In genomic region chr22:21591695-21592094, GRCh38 we compare ENCODE assay signal across 12 cellular contexts. TPM values are rescaled to one million over a fixed set of nuclear protein-coding genes. Genes with fewer than 3 reads are reported as not detected.
A peak's percentile ranks its signal among the peaks of the same experiment; 100 is the strongest.
DNase-seq lines count a peak whose midpoint lies in the region; ATAC-seq and TF ChIP-seq lines count a peak whose summit lies in the region.
"Had no signal": no experiment of that assay in that cellular context is flagged by ENCODE, and none has a peak within 500 bp of the region (broad histone marks: within the 10 kb centered on the region; RNA-seq: fewer than 3 reads in every experiment).

No MANE protein-coding gene starts in this region.

- peak overlapping the region; percentile 39 for H3K27ac Mint-ChIP-seq in progenitor cell of endocrine pancreas

- 48 to 61% (median 54%) methylated on average over 9 of the region's 9 CpGs for WGBS in heart left ventricle, 4 donors

- H3K27ac ChIP-seq in RWPE2 (ENCODE audit: poor library complexity, severe bottlenecking) (no peak overlapping the region), heart left ventricle (peak overlapping the region in 3 of 12 donors; percentile 6 to 35 (median 8))

- intact Hi-C loops in heart left ventricle (cut with DNase I) = loop anchor here in 1 of 10 donors (5.0 kb wide), 1 partner anchor 36 kb away; no protein-coding TSS in a partner anchor

- no peak for TF ChIP-seq CTCF in RWPE2 (IDR thresholded peaks at IDR 0.05; ENCODE audit: poor library complexity, severe bottlenecking)
- TF ChIP-seq CTCF in heart left ventricle (IDR thresholded peaks at IDR 0.05) = no peak
- no peak for TF ChIP-seq CTCF in progenitor cell of endocrine pancreas (IDR thresholded peaks at IDR 0.05; ENCODE audit: unreplicated experiment)

- TF ChIP-seq POLR2A in heart left ventricle (IDR thresholded peaks at IDR 0.05) = no peak

- H3K4me3 ChIP-seq in RWPE2 (ENCODE audit: severe bottlenecking) = no peak overlapping the region
- no peak overlapping the region for H3K4me3 ChIP-seq in heart left ventricle

- H3K36me3 ChIP-seq in RWPE2 (ENCODE audit: low read depth) = peaks cover 39% of the 10 kb centered on the region
- peaks cover 0 to 44% (median 37%) of the 10 kb centered on the region in 9 donors for H3K36me3 ChIP-seq in heart left ventricle

- DNase-seq in DMS79 treated with DMSO at 0.1 percent for 48 hours (lab: John Stamatoyannopoulos, UW) (peak; percentile 8), RWPE2 (ENCODE audit: low spot score) (no peak), heart left ventricle (peak; percentile 49 to 75 (median 71)), progenitor cell of endocrine pancreas (ENCODE audit: low spot score, unreplicated experiment) (no peak), NCI-H2196 treated with DMSO at 0.1 percent for 48 hours (lab: John Stamatoyannopoulos, UW; ENCODE audit: unreplicated experiment) (no peak), NCI-H1048 (lab: John Stamatoyannopoulos, UW) (no peak), cortex of kidney (lab: John Stamatoyannopoulos, UW) (no peak)
- DNase-seq: activated CD4-positive, CD25-positive, alpha-beta regulatory T cell; NCI-H1092; NCI-H510A treated with DMSO at 0.1 percent for 48 hours; retina had no signal

- no peaks in the 10 kb centered on the region for H3K27me3 Mint-ChIP-seq in progenitor cell of endocrine pancreas

- H3K9me3 Mint-ChIP-seq in progenitor cell of endocrine pancreas (ENCODE audit: low read depth) = no peaks in the 10 kb centered on the region

- H3K4me1 ChIP-seq in RWPE2 (ENCODE audit: insufficient read depth, poor library complexity, severe bottlenecking) = no peaks in the 10 kb centered on the region
- H3K4me1 ChIP-seq in heart left ventricle = peaks cover 5 to 87% (median 66%) of the 10 kb centered on the region in 12 donors

- H3K36me3 Mint-ChIP-seq in progenitor cell of endocrine pancreas (ENCODE audit: insufficient read depth) = peaks cover 18% of the 10 kb centered on the region

- H3K27me3 ChIP-seq in RWPE2 (ENCODE audit: insufficient read depth, poor library complexity, severe bottlenecking) (no peaks in the 10 kb centered on the region), heart left ventricle (no peaks in the 10 kb centered on the region)

- no peaks in the 10 kb centered on the region for H3K4me1 Mint-ChIP-seq in progenitor cell of endocrine pancreas (ENCODE audit: low read depth)

- peak; percentile 29; the same call in 1 of the 3 replicates for ATAC-seq in RWPE2 (ENCODE audit: low read depth)
- peak; percentile 56 to 85 (median 79) for ATAC-seq in heart left ventricle

- H3K9me3 ChIP-seq in RWPE2 (ENCODE audit: severe bottlenecking) (no peaks in the 10 kb centered on the region), heart left ventricle (no peaks in the 10 kb centered on the region)

- H3K4me3 Mint-ChIP-seq in progenitor cell of endocrine pancreas (ENCODE audit: low read depth) = no peak overlapping the region

RNA-seq across cellular contexts. Expression of gene UBE2L3, which starts 24.2 kb away (rescaled TPM):
- 10 to 100 TPM; 42.9 to 73.1 (median 50.3) TPM for total RNA-seq in heart left ventricle
- 10 to 100 TPM; 63.8 to 64.8 TPM for polyA plus RNA-seq in heart left ventricle
- total RNA-seq in progenitor cell of endocrine pancreas = 64.6 and 67.4 TPM in 2 replicates

RNA-seq across cellular contexts. Expression of gene YDJC, which starts 38.1 kb away (rescaled TPM):
- total RNA-seq in heart left ventricle (10 to 100 TPM in 2 of 9 donors, 1 to 10 TPM in 7; 3.0 to 19.8 (median 5.4) TPM), progenitor cell of endocrine pancreas (19.0 and 21.4 TPM in 2 replicates)
- 10 to 100 TPM in 1 of 2 donors, 1 to 10 TPM in 1; 8.1 to 17.5 TPM for polyA plus RNA-seq in heart left ventricle

RNA-seq across cellular contexts. Expression of gene RIMBP3C, which starts 40.4 kb away (rescaled TPM):
- under 1 TPM in 4 of 9 donors, not detected in 5; 0.08 to 0.37 (median 0.19) TPM for total RNA-seq in heart left ventricle
- not detected for polyA plus RNA-seq in heart left ventricle
- 1.2 TPM in 1 of 2 replicates, not detected in the other for total RNA-seq in progenitor cell of endocrine pancreas

RNA-seq across cellular contexts. Expression of gene CCDC116, which starts 40.9 kb away (rescaled TPM):
- 1 to 10 TPM in 1 of 9 donors, under 1 TPM in 4, not detected in 4; 0.18 to 1.3 (median 0.26) TPM for total RNA-seq in heart left ventricle
- polyA plus RNA-seq in heart left ventricle = under 1 TPM; 0.19 to 0.27 TPM
- 1.3 and 1.4 TPM in 2 replicates for total RNA-seq in progenitor cell of endocrine pancreas
- total RNA-seq: HT1080 had no signal

RNA-seq across cellular contexts. Expression of gene SDF2L1, which starts 50.4 kb away (rescaled TPM):
- total RNA-seq in heart left ventricle (10 to 100 TPM; 14.1 to 54.1 (median 24.5) TPM), progenitor cell of endocrine pancreas (27.0 and 28.2 TPM in 2 replicates)
- polyA plus RNA-seq in heart left ventricle = 100 to 1,000 TPM in 1 of 2 donors, 10 to 100 TPM in 1; 22.7 to 226 TPM

Comparison
In these comparisons a context has a peak if more than half of its experiments do, and no peak if none do; other contexts are left out.
1. DNase-seq: peak in DMS79 treated with DMSO at 0.1 percent for 48 hours (single experiment) and heart left ventricle (5 of 5); none in RWPE2 (single experiment), progenitor cell of endocrine pancreas (single experiment), NCI-H2196 treated with DMSO at 0.1 percent for 48 hours (single experiment), NCI-H1048 (single experiment) and cortex of kidney (single experiment).